Comparison of ENCODE assay signal across 1 cellular context in genomic region chr19:46546194-46546896, GRCh38.
A peak's percentile ranks its signal among the peaks of the same experiment; 100 is the strongest.
TF ChIP-seq lines count a peak whose summit lies in the region.

No MANE protein-coding gene starts in this region.

TF ChIP-seq in K562, 482 proteins besides CTCF, POLR2A, EP300 and RAD21 (continued from another document):
- TF ChIP-seq ETS1 (conservative IDR thresholded peaks at IDR 0.05; ENCODE audit: control insufficient read depth, low read depth, low read length), result peak; percentile 88
- TF ChIP-seq CHD1 (IDR thresholded peaks at IDR 0.05; ENCODE audit: low read length), result no peak
- TF ChIP-seq MAFG (tag; conservative IDR thresholded peaks at IDR 0.05), result peak; percentile 60; the same call in 1 of the 2 replicates
- 0 out of 2 replicates have a peak, but pooled peaks have one; percentile 14 for TF ChIP-seq MAFF (IDR thresholded peaks at IDR 0.05; ENCODE audit: low read length)
- TF ChIP-seq JUN (IDR thresholded peaks at IDR 0.05; ENCODE audit: borderline replicate concordance, low read depth, low read length), result 0 out of 2 replicates have a peak, but pooled peaks have one; percentile 38
- no peak for TF ChIP-seq JUN (CRISPR knock-in tag; IDR thresholded peaks at IDR 0.05; ENCODE audit: borderline replicate concordance)
- TF ChIP-seq UBTF (IDR thresholded peaks at IDR 0.05; ENCODE audit: borderline replicate concordance in 1 of 2, low read depth in 2 of 2, low read length in 2 of 2), result no peak
- TF ChIP-seq AFF1 (IDR thresholded peaks at IDR 0.05; ENCODE audit: low read depth in 1 of 2, partially characterized antibody in 2 of 2), result peak in 1 of 2 experiments; percentile 84
- TF ChIP-seq SIX5 (IDR thresholded peaks at IDR 0.05; ENCODE audit: borderline replicate concordance in 1 of 2, insufficient read depth in 1 of 2, low read depth in 1 of 2, low read length in 2 of 2), result peak; percentile 87 to 90
- TF ChIP-seq CBFA2T2 (conservative IDR thresholded peaks at IDR 0.05), result peak; percentile 57
- TF ChIP-seq ZEB2 (IDR thresholded peaks at IDR 0.05), result 0 out of 2 replicates have a peak, but pooled peaks have one; percentile 35
- no peak for TF ChIP-seq JUNB (CRISPR knock-in tag; conservative IDR thresholded peaks at IDR 0.05)
- no peak for TF ChIP-seq POLR2AphosphoS2 (IDR thresholded peaks at IDR 0.05; ENCODE audit: low read length)
- TF ChIP-seq MNT (conservative IDR thresholded peaks at IDR 0.05), result peak; percentile 60 to 62; a peak in 3 of 4 replicates
- no peak for TF ChIP-seq ATF1 (CRISPR knock-in tag; IDR thresholded peaks at IDR 0.05)
- TF ChIP-seq ATF1 (tag; IDR thresholded peaks at IDR 0.05), result peak; percentile 43; the same call in 1 of the 2 replicates
- TF ChIP-seq YY1 (IDR thresholded peaks at IDR 0.05; ENCODE audit: borderline replicate concordance in 1 of 3, control insufficient read depth in 1 of 3, extremely low read depth in 1 of 3, insufficient read depth in 3 of 3, insufficient read length in 1 of 3, insufficient replicate concordance in 2 of 3, low read depth in 1 of 3, low read length in 2 of 3), result peak; percentile 64 to 95 (median 90)
- TF ChIP-seq BCOR (IDR thresholded peaks at IDR 0.05), result 0 out of 2 replicates have a peak, but pooled peaks have one; percentile 13
- TF ChIP-seq IRF9 (tag; IDR thresholded peaks at IDR 0.05), result peak; percentile 86
- peak; percentile 35 for TF ChIP-seq TBP (optimal IDR thresholded peaks at IDR 0.05; ENCODE audit: low read depth, low read length)
- 0 out of 2 replicates have a peak, but pooled peaks have one; percentile 50 for TF ChIP-seq LCOR (CRISPR knock-in tag; IDR thresholded peaks at IDR 0.05)
- peak; percentile 74 for TF ChIP-seq PRDM10 (IDR thresholded peaks at IDR 0.05; ENCODE audit: partially characterized antibody)
